10 cellular contexts compared by ENCODE assay signal in the genomic region with DNA sequence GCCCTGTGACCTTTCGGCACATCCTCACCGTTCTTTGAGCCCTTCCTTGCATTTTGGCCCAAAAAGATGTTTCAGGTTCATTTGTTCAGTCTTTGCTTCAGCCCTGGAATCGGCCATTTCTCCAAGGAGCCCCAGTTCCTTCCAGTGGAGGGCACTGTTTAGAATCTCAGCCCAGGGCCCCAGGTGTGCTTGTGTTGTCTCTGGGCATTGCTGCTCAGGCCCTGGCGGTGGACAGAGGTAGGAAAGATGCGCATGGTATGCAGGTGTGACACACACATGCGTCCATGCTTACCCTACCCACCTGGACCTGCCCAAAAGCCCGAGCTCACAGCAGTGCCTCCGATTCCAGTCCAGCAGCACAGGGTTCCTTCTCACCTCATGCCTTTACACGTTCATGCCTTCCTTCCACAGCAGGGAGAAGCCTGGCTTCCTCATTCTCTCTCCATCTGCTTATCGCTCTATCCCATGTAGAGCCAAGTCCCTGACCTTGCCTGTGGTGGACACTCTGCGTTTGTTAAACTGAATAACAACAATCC.
DNase-seq lines count a peak whose midpoint lies in the region; ATAC-seq and TF ChIP-seq lines count a peak whose summit lies in the region.
"Had no signal": no experiment of that assay in that cellular context is flagged by ENCODE, and none has a peak within 500 bp of the region (broad histone marks: within the 10 kb centered on the region; RNA-seq: fewer than 3 reads in every experiment).

No MANE protein-coding gene starts in this region.

- peaks cover 15% of the 10 kb centered on the region for H3K4me1 ChIP-seq in KMS-11 (ENCODE audit: low read depth, poor library complexity, severe bottlenecking)
- peaks cover 11% of the 10 kb centered on the region for H3K4me1 ChIP-seq in neural progenitor cell

- no peak overlapping the region for H3K4me2 ChIP-seq in KMS-11
- H3K4me2 ChIP-seq in neural progenitor cell = no peak overlapping the region

- H3K4me3 ChIP-seq in KMS-11 (IDR thresholded peaks at IDR 0.05; ENCODE audit: insufficient read depth, low read depth, low read length) (no peak overlapping the region), cardiac fibroblast (replicated peaks in 1 of 2; ENCODE audit: low read depth in 2 of 2, low read length in 2 of 2) (no peak overlapping the region), neural progenitor cell (no peak overlapping the region)

- H2AFZ ChIP-seq in KMS-11 (ENCODE audit: low read depth) = no peak overlapping the region
- H2AFZ ChIP-seq in neural progenitor cell (replicated peaks) = no peak overlapping the region

- TF ChIP-seq CTCF in KMS-11 (conservative IDR thresholded peaks at IDR 0.05; ENCODE audit: low read depth, low read length) (peak; percentile 53), cardiac fibroblast (IDR thresholded peaks at IDR 0.05; ENCODE audit: low read depth, low read length) (peak; percentile 43), neural progenitor cell (IDR thresholded peaks at IDR 0.05) (peak; percentile 64)

- H3K27ac Mint-ChIP-seq in neural progenitor cell = no peak overlapping the region
- H3K27ac Mint-ChIP-seq in activated CD8-positive, alpha-beta T cell treated with anti-CD3 and anti-CD28 coated beads, Interleukin-2, amount 10 ng/mL, durations not matched to agents 7 days and 5 days = no peak overlapping the region
- H3K27ac Mint-ChIP-seq: activated T-cell treated with anti-CD3 and anti-CD28 coated beads, Interleukin-2, amount 50 U/mL, for 24 hours; natural killer cell had no signal

- H3K27me3 ChIP-seq in KMS-11 (ENCODE audit: insufficient read depth, low read depth) (no peaks in the 10 kb centered on the region), neural progenitor cell (no peaks in the 10 kb centered on the region)

- peaks cover 14% of the 10 kb centered on the region for H3K4me1 Mint-ChIP-seq in neural progenitor cell
- peaks cover 12% of the 10 kb centered on the region for H3K4me1 Mint-ChIP-seq in activated CD8-positive, alpha-beta T cell treated with anti-CD3 and anti-CD28 coated beads, Interleukin-2, amount 10 ng/mL, durations not matched to agents 7 days and 5 days (ENCODE audit: low read depth)

- no peaks in the 10 kb centered on the region for H3F3A ChIP-seq in neural progenitor cell (ENCODE audit: low read depth)

- no peaks in the 10 kb centered on the region for H3K9me3 ChIP-seq in neural progenitor cell (ENCODE audit: low read depth)

- peaks cover 3% of the 10 kb centered on the region for H3K27me3 Mint-ChIP-seq in neural progenitor cell (ENCODE audit: insufficient read depth, low read depth)
- no peaks in the 10 kb centered on the region for H3K27me3 Mint-ChIP-seq in activated CD8-positive, alpha-beta T cell treated with anti-CD3 and anti-CD28 coated beads, Interleukin-2, amount 10 ng/mL, durations not matched to agents 7 days and 5 days (ENCODE audit: low read depth)
- H3K27me3 Mint-ChIP-seq: activated T-cell treated with anti-CD3 and anti-CD28 coated beads, Interleukin-2, amount 50 U/mL, for 24 hours had no signal

- no peak for ATAC-seq in activated CD8-positive, alpha-beta T cell treated with anti-CD3 and anti-CD28 coated beads, Interleukin-2, amount 10 ng/mL, durations not matched to agents 7 days and 5 days
- ATAC-seq: natural killer cell had no signal

- CTCF ChIA-PET in activated CD8-positive, alpha-beta T cell treated with anti-CD3 and anti-CD28 coated beads, Interleukin-2, amount 10 ng/mL, durations not matched to agents 7 days and 5 days (lab: Charles Lee) = interaction anchor here (1.2 to 4.0 kb wide), 4 partner anchors 209 to 295 kb away, joined by 4 to 25 read pairs (median 6); no protein-coding TSS in a partner anchor

- no peaks in the 10 kb centered on the region for H3K9me3 Mint-ChIP-seq in neural progenitor cell
- no peaks in the 10 kb centered on the region for H3K9me3 Mint-ChIP-seq in activated CD8-positive, alpha-beta T cell treated with anti-CD3 and anti-CD28 coated beads, Interleukin-2, amount 10 ng/mL, durations not matched to agents 7 days and 5 days (ENCODE audit: insufficient read depth)
- H3K9me3 Mint-ChIP-seq: activated T-cell treated with anti-CD3 and anti-CD28 coated beads, Interleukin-2, amount 50 U/mL, for 24 hours; natural killer cell had no signal

- no peak overlapping the region for H3K4me3 Mint-ChIP-seq in neural progenitor cell
- H3K4me3 Mint-ChIP-seq in activated CD8-positive, alpha-beta T cell treated with anti-CD3 and anti-CD28 coated beads, Interleukin-2, amount 10 ng/mL, durations not matched to agents 7 days and 5 days = no peak overlapping the region
- H3K4me3 Mint-ChIP-seq: activated T-cell treated with anti-CD3 and anti-CD28 coated beads, Interleukin-2, amount 50 U/mL, for 24 hours; natural killer cell had no signal

- POLR2A ChIA-PET in activated CD8-positive, alpha-beta T cell treated with anti-CD3 and anti-CD28 coated beads, Interleukin-2, amount 10 ng/mL, durations not matched to agents 7 days and 5 days (lab: Charles Lee) = no interaction called here

- DNase-seq in NCI-H1417 (lab: John Stamatoyannopoulos, UW) (peak in 2 of 3 experiments; percentile 5 to 16), NCI-H1417 treated with DMSO at 0.1 percent for 48 hours (lab: John Stamatoyannopoulos, UW) (no peak), cardiac fibroblast (ENCODE audit: low read depth in 2 of 2) (peak in 1 of 2 donors; percentile 13), neural progenitor cell (ENCODE audit: low spot score) (peak; percentile 69), DMS79 treated with DMSO at 0.1 percent for 48 hours (lab: John Stamatoyannopoulos, UW) (no peak), putamen (ENCODE audit: low spot score) (no peak)
- no peak for DNase-seq in activated CD8-positive, alpha-beta T cell treated with anti-CD3 and anti-CD28 coated beads, Interleukin-2, amount 10 ng/mL, durations not matched to agents 7 days and 5 days
- DNase-seq: activated T-cell treated with anti-CD3 and anti-CD28 coated beads, Interleukin-2, amount 50 U/mL, for 24 hours; natural killer cell had no signal

- H3K27ac ChIP-seq in KMS-11 (no peak overlapping the region), neural progenitor cell (no peak overlapping the region)

- H3K9ac ChIP-seq in KMS-11 (no peak overlapping the region), neural progenitor cell (no peak overlapping the region)

- H3K79me2 ChIP-seq in KMS-11 (ENCODE audit: insufficient read depth, low read depth) (no peaks in the 10 kb centered on the region), neural progenitor cell (ENCODE audit: low read depth) (no peaks in the 10 kb centered on the region)

- H3K36me3 ChIP-seq in KMS-11 (ENCODE audit: insufficient read depth) = no peaks in the 10 kb centered on the region
- H3K36me3 ChIP-seq in neural progenitor cell = no peaks in the 10 kb centered on the region

- H4K20me1 ChIP-seq in KMS-11 (ENCODE audit: insufficient read depth) = no peaks in the 10 kb centered on the region
- H4K20me1 ChIP-seq in neural progenitor cell (ENCODE audit: low read depth) = no peaks in the 10 kb centered on the region

- H3K36me3 Mint-ChIP-seq in neural progenitor cell = no peaks in the 10 kb centered on the region
- H3K36me3 Mint-ChIP-seq in activated CD8-positive, alpha-beta T cell treated with anti-CD3 and anti-CD28 coated beads, Interleukin-2, amount 10 ng/mL, durations not matched to agents 7 days and 5 days (ENCODE audit: low read depth) = no peaks in the 10 kb centered on the region
- H3K36me3 Mint-ChIP-seq: natural killer cell had no signal

Comparison
In these comparisons a context has a peak if more than half of its experiments do, and no peak if none do; other contexts are left out.
1. DNase-seq: peak in NCI-H1417 (2 of 3) and neural progenitor cell (single experiment); none in NCI-H1417 treated with DMSO at 0.1 percent for 48 hours (single experiment), activated CD8-positive, alpha-beta T cell treated with anti-CD3 and anti-CD28 coated beads, Interleukin-2, amount 10 ng/mL, durations not matched to agents 7 days and 5 days (single experiment), DMS79 treated with DMSO at 0.1 percent for 48 hours (single experiment) and putamen (single experiment).
2. Peak in every context shown above with its lines, with median percentiles within 50 percentile points of each other: CTCF ChIP-seq.